19 cellular contexts compared by ENCODE assay signal in the genomic region with DNA sequence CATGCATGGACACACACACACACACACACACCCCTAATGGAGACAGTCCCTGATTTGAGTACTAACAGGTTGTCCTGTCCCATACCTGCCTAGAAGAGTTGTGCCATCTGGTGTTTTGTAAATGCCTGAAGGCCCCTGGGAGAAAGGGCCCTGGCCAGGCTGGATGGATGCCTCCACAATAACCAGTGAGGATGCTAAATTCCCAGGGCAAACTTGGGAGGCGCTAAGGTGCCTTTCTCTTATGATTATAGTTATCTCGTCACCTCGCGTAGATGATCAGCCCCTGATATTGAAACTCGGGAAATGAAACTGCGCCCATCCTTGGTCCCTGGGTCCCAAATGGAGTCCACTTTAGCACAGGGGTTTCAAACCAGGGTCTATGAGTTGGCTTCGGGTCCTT.
"Had no signal": no experiment of that assay in that cellular context is flagged by ENCODE, and none has a peak within 500 bp of the region (broad histone marks: within the 10 kb centered on the region; RNA-seq: fewer than 3 reads in every experiment).

No MANE protein-coding gene starts in this region.

- H3K4me2 ChIP-seq: KMS-11 had no signal

- ATAC-seq: activated CD4-positive, CD25-positive, alpha-beta regulatory T cell treated with anti-CD3 and anti-CD28 coated beads, Interleukin-2, amount 50 U/mL, for 24 hours; activated CD8-positive, alpha-beta T cell treated with anti-CD3 and anti-CD28 coated beads, Interleukin-2, amount 10 ng/mL, durations not matched to agents 7 days and 5 days had no signal

- H3K9me3 ChIP-seq: adrenal gland, Peyer's patch had no signal

- H3K4me3 ChIP-seq: adrenal gland, Peyer's patch had no signal

- H3K27me3 ChIP-seq: Peyer's patch had no signal

- DNase-seq: activated CD4-positive, alpha-beta T cell treated with anti-CD3 and anti-CD28 coated beads for 48 hours; activated CD4-positive, alpha-beta T cell treated with anti-CD3 and anti-CD28 coated beads, Interleukin-2, amount 50 U/mL, for 4 hours; activated CD8-positive, alpha-beta memory T cell treated with anti-CD3 and anti-CD28 coated beads, Interleukin-2, amount 50 U/mL, for 48 hours; activated CD8-positive, alpha-beta T cell treated with anti-CD3 and anti-CD28 coated beads, Interleukin-2, amount 10 ng/mL, durations not matched to agents 7 days and 5 days; activated naive CD4-positive, alpha-beta T cell treated with anti-CD3 and anti-CD28 coated beads, Interleukin-2, amount 50 U/mL, for 16 hours; activated naive CD8-positive, alpha-beta T cell treated with anti-CD3 and anti-CD28 coated beads, Interleukin-2, amount 10 ng/mL, durations not matched to agents 7 days and 5 days; activated T-cell treated with anti-CD3 and anti-CD28 coated beads, Interleukin-2, amount 50 U/mL, for 1 hour; MV-4-11; NCI-H1092 treated with DMSO at 0.1 percent for 48 hours; NCI-H1417 treated with DMSO at 0.1 percent for 48 hours; NCI-H1694; NCI-H2029; NCI-H526 treated with DMSO at 0.1 percent for 48 hours; NCI-H82; Peyer's patch; SHP77 treated with DMSO at 0.1 percent for 48 hours had no signal

- H3K4me1 ChIP-seq: adrenal gland had no signal

- H3K27ac ChIP-seq: adrenal gland, KMS-11, Peyer's patch had no signal

- H3K9ac ChIP-seq: KMS-11 had no signal

- H3K36me3 ChIP-seq: adrenal gland, Peyer's patch had no signal
